Comparison of ENCODE assay signal across 9 cellular contexts in the genomic region with DNA sequence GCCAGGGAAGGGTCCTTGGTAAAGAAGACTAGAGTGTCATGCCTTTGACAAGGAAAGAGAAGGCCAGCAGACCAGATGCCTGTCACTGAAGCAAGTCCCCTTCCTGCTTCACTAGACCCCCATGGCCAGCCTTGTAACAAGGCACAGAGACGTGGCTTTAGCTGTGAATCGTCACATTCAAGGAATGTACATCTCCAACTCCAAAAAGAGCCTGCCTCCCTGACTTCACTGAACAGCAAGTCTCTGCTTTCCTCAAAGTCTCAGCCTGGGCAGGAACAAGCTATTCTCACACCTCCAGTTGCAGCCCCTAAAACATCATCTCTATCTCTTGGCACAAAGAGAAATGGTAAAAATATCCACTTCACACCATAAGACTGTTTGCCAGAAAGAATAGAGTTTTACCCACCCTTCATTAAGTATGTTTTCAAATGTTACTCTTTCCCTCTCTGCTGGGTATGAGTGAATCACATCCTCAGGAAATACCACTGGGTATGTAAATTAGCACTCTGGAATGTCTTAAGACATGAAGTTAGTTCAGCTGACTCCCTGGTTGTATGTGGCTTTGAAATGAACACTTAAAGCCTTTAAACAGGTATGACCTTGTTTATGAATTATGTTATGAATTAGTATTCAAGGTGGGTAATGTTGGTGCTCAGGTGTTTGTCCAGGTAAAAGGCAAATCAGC. TPM values are rescaled to one million over a fixed set of nuclear protein-coding genes. Genes with fewer than 3 reads are reported as not detected.
DNase-seq lines count a peak whose midpoint lies in the region; ATAC-seq, FAIRE-seq and TF ChIP-seq lines count a peak whose summit lies in the region.
"Had no signal": no experiment of that assay in that cellular context is flagged by ENCODE, and none has a peak within 500 bp of the region (broad histone marks: within the 10 kb centered on the region; RNA-seq: fewer than 3 reads in every experiment).

No MANE protein-coding gene starts in this region.

- H3K4me3 ChIP-seq in A549 (peak overlapping the region; percentile 36; the same call in 1 of the 3 replicates), kidney epithelial cell (ENCODE audit: low read depth, low read length) (no peak overlapping the region)

- H3K4me1 ChIP-seq in A549: peaks cover 58% of the 10 kb centered on the region

- CTCF ChIA-PET in A549 (lab: Yijun Ruan, JAX): interaction anchor here (0.8 to 4.3 kb wide), 5 partner anchors 42 to 80 kb away, joined by 3 to 21 read pairs (median 4); no protein-coding TSS in a partner anchor

- no peak for TF ChIP-seq POLR2A in A549 (IDR thresholded peaks at IDR 0.05; ENCODE audit: low read length)

- peak; percentile 39 to 52; a peak in 3 of 6 replicates for ATAC-seq in A549
- ATAC-seq in GM21381 (IDR thresholded peaks at IDR 0.05; ENCODE audit: unreplicated experiment): no peak

- peak overlapping the region; percentile 95 for H3K4me2 ChIP-seq in A549

- DNase-seq in A549 (ENCODE audit: low read depth in 1 of 2, low spot score in 1 of 2): peak in 1 of 2 experiments; percentile 50
- peak; percentile 79 for DNase-seq in HPDE6-E6E7 (ENCODE audit: extremely low spot score)
- peak; percentile 87 for DNase-seq in amniotic epithelial cell (ENCODE audit: low read depth)
- DNase-seq in kidney epithelial cell (ENCODE audit: low read depth): peak; percentile 82
- DNase-seq in putamen (ENCODE audit: low spot score): no peak
- no peak for DNase-seq in hypothalamus (lab: John Stamatoyannopoulos, UW)
- DNase-seq in activated naive CD4-positive, alpha-beta T cell (lab: John Stamatoyannopoulos, UW): no peak

- FAIRE-seq in A549 (lab: Jason Lieb, UNC): no peak
- FAIRE-seq: islet of Langerhans had no signal

- peak overlapping the region; percentile 93 to 94 for H3K27ac ChIP-seq in A549

- POLR2A ChIA-PET in A549 (lab: Yijun Ruan, JAX): interaction anchor here (1.5 to 3.7 kb wide), 3 partner anchors 46 to 79 kb away, joined by 3 to 52 read pairs (median 5); a partner anchor contains a TSS

- TF ChIP-seq CTCF in A549 (IDR thresholded peaks at IDR 0.05) (no peak), kidney epithelial cell (IDR thresholded peaks at IDR 0.05; ENCODE audit: insufficient read depth, low read length, poor library complexity, severe bottlenecking) (no peak)

- H3K36me3 ChIP-seq in kidney epithelial cell (ENCODE audit: control insufficient read depth, insufficient read depth, low read length): no peaks in the 10 kb centered on the region

- TF ChIP-seq RAD21 in A549 (conservative IDR thresholded peaks at IDR 0.05 in 1 of 2, IDR thresholded peaks at IDR 0.05 in 1 of 2): no peak

- no peaks in the 10 kb centered on the region for H3K27me3 ChIP-seq in kidney epithelial cell (ENCODE audit: control insufficient read depth, insufficient read depth, low read length)

- no peaks in the 10 kb centered on the region for H3K9me3 ChIP-seq in A549

- 33% methylated on average over 2 of the region's 2 CpGs for WGBS in A549 (ENCODE audit: missing lambda C conversion rate)

- TF ChIP-seq EP300 in A549 (IDR thresholded peaks at IDR 0.05): no peak

TF ChIP-seq in A549, 52 proteins besides CTCF, POLR2A, EP300 and RAD21:
- TF ChIP-seq FOXS1 (CRISPR knock-in tag; IDR thresholded peaks at IDR 0.05): no peak
- TF ChIP-seq, protein P1, sequence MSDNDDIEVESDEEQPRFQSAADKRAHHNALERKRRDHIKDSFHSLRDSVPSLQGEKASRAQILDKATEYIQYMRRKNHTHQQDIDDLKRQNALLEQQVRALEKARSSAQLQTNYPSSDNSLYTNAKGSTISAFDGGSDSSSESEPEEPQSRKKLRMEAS (IDR thresholded peaks at IDR 0.05): peak; percentile 10; the same call in 1 of the 2 replicates
- no peak for TF ChIP-seq KDM1A (IDR thresholded peaks at IDR 0.05; ENCODE audit: low read depth)

RNA-seq across cellular contexts. Expression of a gene that starts 46.4 kb away (rescaled TPM):
- polyA plus RNA-seq in A549 (2011; rRNA removed) (54.8 and 61.0 TPM in 2 replicates), A549 (2017; fragmentation: RNase III; extraction: RNeasy Plus Mini Kit Qiagen cat#74134 plus additional on column Dnase treatment) (16.8 to 20.8 TPM (median 18.9 TPM) in 3 replicates)
- 19.3 and 27.1 TPM in 2 replicates for polyA plus RNA-seq in A549 (2012; cell fraction: cytosol; rRNA removed)
- polyA plus RNA-seq in A549 (2012; cell fraction: nucleus; rRNA removed): 18.2 and 40.2 TPM in 2 replicates
- 34.8 and 36.1 TPM in 2 replicates for polyA minus RNA-seq in A549 (2011; rRNA and poly(A)+ RNA removed)
- total RNA-seq in kidney epithelial cell: 101 and 109 TPM in 2 replicates

Comparison
In these comparisons a context has a peak if more than half of its experiments do, and no peak if none do; other contexts are left out.
1. DNase-seq: peak in HPDE6-E6E7 (single experiment), amniotic epithelial cell (single experiment) and kidney epithelial cell (single experiment); none in putamen (single experiment), hypothalamus (0 of 51) and activated naive CD4-positive, alpha-beta T cell (0 of 4).